ENCODE assay signal across 1 cellular context in the genomic region with DNA sequence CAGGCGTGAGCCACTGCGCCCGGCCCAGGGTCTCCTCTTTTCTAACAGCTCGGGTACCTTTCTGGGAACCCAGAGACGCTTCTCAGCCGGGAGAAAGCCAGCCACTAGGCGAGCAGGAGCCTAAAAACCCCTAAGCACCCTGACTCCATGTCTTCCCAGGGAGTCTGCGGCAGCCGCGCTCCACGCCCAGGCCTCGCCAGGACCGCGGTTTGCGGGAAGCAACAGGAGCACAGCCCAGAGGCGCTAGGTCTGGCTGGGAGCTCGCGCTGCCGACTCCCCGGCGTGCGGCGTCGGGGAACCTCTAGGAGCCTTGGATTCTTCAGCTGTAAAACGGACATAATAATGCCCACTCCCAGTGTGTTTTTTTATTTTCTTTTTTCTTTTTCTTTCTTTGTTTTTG.
TF ChIP-seq lines count a peak whose summit lies in the region.

No MANE protein-coding gene starts in this region.

TF ChIP-seq in K562, 482 proteins besides CTCF, POLR2A, EP300 and RAD21:
- no peak for TF ChIP-seq SMARCA4 (IDR thresholded peaks at IDR 0.05)
- no peak for TF ChIP-seq SMC3 (conservative IDR thresholded peaks at IDR 0.05; ENCODE audit: insufficient read depth, low read depth, low read length)
- no peak for TF ChIP-seq TFE3 (CRISPR knock-in tag; IDR thresholded peaks at IDR 0.05)
- TF ChIP-seq ZBTB33 (CRISPR knock-in tag; IDR thresholded peaks at IDR 0.05): peak; percentile 50; the same call in 1 of the 2 replicates
- no peak for TF ChIP-seq ZBED1 (IDR thresholded peaks at IDR 0.05)
